Comparison of ENCODE assay signal across 1 cellular context in genomic region chr22:20438066-20438677, GRCh38.
TF ChIP-seq lines count a peak whose summit lies in the region.

No MANE protein-coding gene starts in this region.

TF ChIP-seq in WTC11, 78 proteins besides CTCF, POLR2A, EP300 and RAD21 (continued from another document):
- TF ChIP-seq FOXP4 (CRISPR knock-in tag; IDR thresholded peaks at IDR 0.05) (0 out of 2 replicates have a peak, but pooled peaks have one; percentile 15), NFATC4 (CRISPR knock-in tag; IDR thresholded peaks at IDR 0.05) (no peak), ESRRA (CRISPR knock-in tag; IDR thresholded peaks at IDR 0.05; ENCODE audit: borderline replicate concordance) (no peak), FOXP1 (CRISPR knock-in tag; IDR thresholded peaks at IDR 0.05; ENCODE audit: borderline replicate concordance) (peak; percentile 40; the same call in 1 of the 2 replicates), FOXK1 (CRISPR knock-in tag; IDR thresholded peaks at IDR 0.05) (0 out of 2 replicates have a peak, but pooled peaks have one; percentile 25)
- TF ChIP-seq, protein P1, sequence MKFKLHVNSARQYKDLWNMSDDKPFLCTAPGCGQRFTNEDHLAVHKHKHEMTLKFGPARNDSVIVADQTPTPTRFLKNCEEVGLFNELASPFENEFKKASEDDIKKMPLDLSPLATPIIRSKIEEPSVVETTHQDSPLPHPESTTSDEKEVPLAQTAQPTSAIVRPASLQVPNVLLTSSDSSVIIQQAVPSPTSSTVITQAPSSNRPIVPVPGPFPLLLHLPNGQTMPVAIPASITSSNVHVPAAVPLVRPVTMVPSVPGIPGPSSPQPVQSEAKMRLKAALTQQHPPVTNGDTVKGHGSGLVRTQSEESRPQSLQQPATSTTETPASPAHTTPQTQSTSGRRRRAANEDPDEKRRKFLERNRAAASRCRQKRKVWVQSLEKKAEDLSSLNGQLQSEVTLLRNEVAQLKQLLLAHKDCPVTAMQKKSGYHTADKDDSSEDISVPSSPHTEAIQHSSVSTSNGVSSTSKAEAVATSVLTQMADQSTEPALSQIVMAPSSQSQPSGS (CRISPR knock-in tag; IDR thresholded peaks at IDR 0.05; ENCODE audit: borderline replicate concordance, low read depth): no peak
- TF ChIP-seq, protein P2, sequence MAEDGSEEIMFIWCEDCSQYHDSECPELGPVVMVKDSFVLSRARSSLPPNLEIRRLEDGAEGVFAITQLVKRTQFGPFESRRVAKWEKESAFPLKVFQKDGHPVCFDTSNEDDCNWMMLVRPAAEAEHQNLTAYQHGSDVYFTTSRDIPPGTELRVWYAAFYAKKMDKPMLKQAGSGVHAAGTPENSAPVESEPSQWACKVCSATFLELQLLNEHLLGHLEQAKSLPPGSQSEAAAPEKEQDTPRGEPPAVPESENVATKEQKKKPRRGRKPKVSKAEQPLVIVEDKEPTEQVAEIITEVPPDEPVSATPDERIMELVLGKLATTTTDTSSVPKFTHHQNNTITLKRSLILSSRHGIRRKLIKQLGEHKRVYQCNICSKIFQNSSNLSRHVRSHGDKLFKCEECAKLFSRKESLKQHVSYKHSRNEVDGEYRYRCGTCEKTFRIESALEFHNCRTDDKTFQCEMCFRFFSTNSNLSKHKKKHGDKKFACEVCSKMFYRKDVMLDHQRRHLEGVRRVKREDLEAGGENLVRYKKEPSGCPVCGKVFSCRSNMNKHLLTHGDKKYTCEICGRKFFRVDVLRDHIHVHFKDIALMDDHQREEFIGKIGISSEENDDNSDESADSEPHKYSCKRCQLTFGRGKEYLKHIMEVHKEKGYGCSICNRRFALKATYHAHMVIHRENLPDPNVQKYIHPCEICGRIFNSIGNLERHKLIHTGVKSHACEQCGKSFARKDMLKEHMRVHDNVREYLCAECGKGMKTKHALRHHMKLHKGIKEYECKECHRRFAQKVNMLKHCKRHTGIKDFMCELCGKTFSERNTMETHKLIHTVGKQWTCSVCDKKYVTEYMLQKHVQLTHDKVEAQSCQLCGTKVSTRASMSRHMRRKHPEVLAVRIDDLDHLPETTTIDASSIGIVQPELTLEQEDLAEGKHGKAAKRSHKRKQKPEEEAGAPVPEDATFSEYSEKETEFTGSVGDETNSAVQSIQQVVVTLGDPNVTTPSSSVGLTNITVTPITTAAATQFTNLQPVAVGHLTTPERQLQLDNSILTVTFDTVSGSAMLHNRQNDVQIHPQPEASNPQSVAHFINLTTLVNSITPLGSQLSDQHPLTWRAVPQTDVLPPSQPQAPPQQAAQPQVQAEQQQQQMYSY (CRISPR knock-in tag; IDR thresholded peaks at IDR 0.05): peak; percentile 76
